ENCODE assay signal across 22 cellular contexts in the genomic region with DNA sequence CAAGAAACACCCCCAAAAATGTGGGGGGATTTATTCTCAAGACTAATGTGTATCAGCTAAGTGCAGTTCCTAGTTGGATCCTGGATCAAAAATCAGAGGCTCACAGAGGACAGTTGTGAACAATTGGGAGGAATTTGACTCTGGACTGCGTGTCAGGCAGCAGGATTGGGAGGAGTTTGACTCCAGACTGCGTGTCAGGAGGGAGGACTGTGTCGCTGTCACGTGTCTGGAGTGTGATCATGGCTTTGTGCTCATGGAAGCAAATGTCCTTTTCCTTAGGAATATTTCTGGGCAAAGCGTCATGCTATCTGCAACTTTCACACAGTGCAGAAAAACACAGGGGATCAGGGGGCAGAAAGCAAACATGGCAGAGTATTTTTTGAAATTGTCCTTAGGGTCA.
A peak's percentile ranks its signal among the peaks of the same experiment; 100 is the strongest.
DNase-seq lines count a peak whose midpoint lies in the region; ATAC-seq, FAIRE-seq and TF ChIP-seq lines count a peak whose summit lies in the region.
"Had no signal": no experiment of that assay in that cellular context is flagged by ENCODE, and none has a peak within 500 bp of the region (broad histone marks: within the 10 kb centered on the region; RNA-seq: fewer than 3 reads in every experiment).

No MANE protein-coding gene starts in this region.

- H3T11ph ChIP-seq in H9 (ENCODE audit: low read length): no peak overlapping the region

- no peak overlapping the region for H2BK5ac ChIP-seq in H9 (ENCODE audit: insufficient read length, low read length)

- no peaks in the 10 kb centered on the region for H4K20me1 ChIP-seq in H9 (ENCODE audit: control insufficient read depth, insufficient read depth, insufficient read length)

- no peaks in the 10 kb centered on the region for H3K27me3 ChIP-seq in H9 (ENCODE audit: insufficient read depth, low read length)
- H3K27me3 ChIP-seq: heart right ventricle, right lobe of liver had no signal

- peaks cover 34% of the 10 kb centered on the region for H3K36me3 Mint-ChIP-seq in activated T-cell treated with anti-CD3 and anti-CD28 coated beads, Interleukin-2, amount 50 U/mL, for 24 hours (ENCODE audit: low read depth)
- peaks cover under 1 to 5% (median 4%) of the 10 kb centered on the region in 3 experiments; a peak in 6 of 7 replicates for H3K36me3 Mint-ChIP-seq in H9 (ENCODE audit: insufficient read depth in 1 of 3, low read depth in 3 of 3)
- H3K36me3 Mint-ChIP-seq in activated naive CD4-positive, alpha-beta T cell treated with anti-CD3 and anti-CD28 coated beads, Interleukin-2, amount 50 U/mL, for 72 hours: peaks cover 20 to 51% of the 10 kb centered on the region in 2 donors
- H3K36me3 Mint-ChIP-seq: natural killer cell had no signal

- no peak overlapping the region for H3K9ac ChIP-seq in H9 (ENCODE audit: extremely low read depth, insufficient read length, low read length)

- H3K4me3 Mint-ChIP-seq in activated T-cell treated with anti-CD3 and anti-CD28 coated beads, Interleukin-2, amount 50 U/mL, for 24 hours: no peak overlapping the region
- no peak overlapping the region for H3K4me3 Mint-ChIP-seq in H9
- H3K4me3 Mint-ChIP-seq: natural killer cell had no signal

- H3K4me1 ChIP-seq in H9 (ENCODE audit: insufficient read depth, low read length) (peaks cover 6% of the 10 kb centered on the region; the same call in 1 of the 2 replicates), mucosa of descending colon (ENCODE audit: low read depth) (no peaks in the 10 kb centered on the region)

- no peak overlapping the region for H2BK20ac ChIP-seq in H9 (ENCODE audit: low read depth, low read length, poor library complexity, severe bottlenecking)

- no peak overlapping the region for H3K27ac ChIP-seq in H9 (ENCODE audit: insufficient read length, low read depth, low read length)
- H3K27ac ChIP-seq: right lobe of liver had no signal

- no CpG with 5 or more reads among the region's 5 CpGs for WGBS in H9 (ENCODE audit: extremely low coverage, insufficient read length, low lambda C conversion rate)

- no peak overlapping the region for H2BK120ac ChIP-seq in H9 (ENCODE audit: low read depth, low read length, poor library complexity, severe bottlenecking)

- H3K23me2 ChIP-seq in H9 (ENCODE audit: insufficient read length, low read depth, low read length, poor library complexity, severe bottlenecking): no peaks in the 10 kb centered on the region

- no peaks in the 10 kb centered on the region for H3K79me2 ChIP-seq in H9 (ENCODE audit: insufficient read depth, low read length)

- no peak overlapping the region for H3K23ac ChIP-seq in H9 (ENCODE audit: insufficient read length, low read depth, low read length)

- DNase-seq in activated T-cell treated with anti-CD3 and anti-CD28 coated beads, Interleukin-2, amount 50 U/mL, for 24 hours: no peak
- no peak for DNase-seq in activated T-cell treated with anti-CD3 and anti-CD28 coated beads, Interleukin-2, amount 50 U/mL, for 1 hour
- DNase-seq in H9: no peak
- no peak for DNase-seq in activated naive CD4-positive, alpha-beta T cell treated with anti-CD3 and anti-CD28 coated beads, Interleukin-2, amount 50 U/mL, for 72 hours (ENCODE audit: low spot score in 2 of 2)
- peak in 2 of 3 donors; percentile 6 to 8 for DNase-seq in mucosa of descending colon
- no peak for DNase-seq in HTR-8/SVneo (ENCODE audit: insufficient read length, low spot score)
- DNase-seq: activated CD4-positive, alpha-beta T cell treated with anti-CD3 and anti-CD28 coated beads, Interleukin-2, amount 50 U/mL, for 4 hours; amygdala; C1 segment of cervical spinal cord; Calu3; cortex of kidney; heart right ventricle; natural killer cell; NCI-H1105 treated with DMSO at 0.1 percent for 48 hours; NCI-H2081 treated with DMSO at 0.1 percent for 48 hours; OCI-M1; SHP77; stimulated activated CD8-positive, alpha-beta memory T cell treated with anti-CD3 and anti-CD28 coated beads, Interleukin-4, amount 100 ng/mL, for 48 hours had no signal

- no peak overlapping the region for H4K8ac ChIP-seq in H9 (replicated peaks; ENCODE audit: insufficient read length, low read depth, low read length)

- no peak overlapping the region for H4K5ac ChIP-seq in H9 (ENCODE audit: insufficient read length, low read depth, low read length)

- no peak overlapping the region for H2AFZ ChIP-seq in H9 (ENCODE audit: low read length)

- no peaks in the 10 kb centered on the region for H3K27me3 Mint-ChIP-seq in activated T-cell treated with anti-CD3 and anti-CD28 coated beads, Interleukin-2, amount 50 U/mL, for 24 hours
- no peaks in the 10 kb centered on the region for H3K27me3 Mint-ChIP-seq in H9 (ENCODE audit: low read depth)

- H3K79me1 ChIP-seq in H9 (ENCODE audit: insufficient read depth, low read depth, low read length, poor library complexity, severe bottlenecking): no peaks in the 10 kb centered on the region

- H2AK5ac ChIP-seq in H9 (ENCODE audit: insufficient read length, low read length): no peak overlapping the region

- no peak for FAIRE-seq in HTR-8/SVneo (lab: Jason Lieb, UNC)

- H3K9me3 ChIP-seq in H9 (ENCODE audit: control insufficient read depth, low read depth, low read length) (no peaks in the 10 kb centered on the region), mucosa of descending colon (no peaks in the 10 kb centered on the region)
- H3K9me3 ChIP-seq: heart right ventricle, right lobe of liver had no signal

- no peak overlapping the region for H2BK12ac ChIP-seq in H9 (ENCODE audit: insufficient read length, low read depth, low read length)

- H2BK15ac ChIP-seq in H9 (ENCODE audit: low read depth, low read length): no peak overlapping the region

- peaks cover 80% of the 10 kb centered on the region for H3K4me1 Mint-ChIP-seq in activated T-cell treated with anti-CD3 and anti-CD28 coated beads, Interleukin-2, amount 50 U/mL, for 24 hours (ENCODE audit: low read depth)
- peaks cover 41 to 52% of the 10 kb centered on the region in 2 experiments for H3K4me1 Mint-ChIP-seq in H9

- no peak overlapping the region for H3K4me3 ChIP-seq in mucosa of descending colon
- H3K4me3 ChIP-seq: heart right ventricle, right lobe of liver had no signal

- TF ChIP-seq CTCF in H9 (conservative IDR thresholded peaks at IDR 0.05) (no peak), mucosa of descending colon (IDR thresholded peaks at IDR 0.05) (no peak)

- H3K36me3 ChIP-seq in mucosa of descending colon (ENCODE audit: low read depth): no peaks in the 10 kb centered on the region
- H3K36me3 ChIP-seq: right lobe of liver had no signal

- no peak for ATAC-seq in activated naive CD4-positive, alpha-beta T cell treated with anti-CD3 and anti-CD28 coated beads, Interleukin-2, amount 50 U/mL, for 72 hours
- ATAC-seq in mucosa of descending colon (no peak), esophagus mucosa (no peak), GM18858 (IDR thresholded peaks at IDR 0.05; ENCODE audit: unreplicated experiment) (no peak)
- ATAC-seq: heart right ventricle, left lobe of liver, right lobe of liver had no signal

- no peak overlapping the region for H3K14ac ChIP-seq in H9 (ENCODE audit: insufficient read depth, low read length)

- no peak overlapping the region for H3K4me2 ChIP-seq in H9 (ENCODE audit: insufficient read depth, insufficient read length, low read length)

- H3K9me3 Mint-ChIP-seq in activated T-cell treated with anti-CD3 and anti-CD28 coated beads, Interleukin-2, amount 50 U/mL, for 24 hours: no peaks in the 10 kb centered on the region
- no peaks in the 10 kb centered on the region for H3K9me3 Mint-ChIP-seq in H9
- peaks cover 4 to 6% of the 10 kb centered on the region in 2 donors for H3K9me3 Mint-ChIP-seq in activated naive CD4-positive, alpha-beta T cell treated with anti-CD3 and anti-CD28 coated beads, Interleukin-2, amount 50 U/mL, for 72 hours
- H3K9me3 Mint-ChIP-seq: natural killer cell had no signal

- H3K18ac ChIP-seq in H9 (ENCODE audit: insufficient read length, low read depth, low read length): no peak overlapping the region

- no peak overlapping the region for H4K91ac ChIP-seq in H9 (ENCODE audit: insufficient read length, low read depth, low read length)

- intact Hi-C loops in mucosa of descending colon (cut with DNase I, micrococcal nuclease): loop anchor here in 1 of 2 donors (10.0 kb wide), 1 partner anchor 115 kb away; no protein-coding TSS in a partner anchor

- no peak overlapping the region for H3K56ac ChIP-seq in H9 (ENCODE audit: insufficient read length, low read depth, low read length)

- H3K4ac ChIP-seq in H9 (ENCODE audit: low read depth, low read length): no peak overlapping the region

- peak overlapping the region; percentile 89 for H3K27ac Mint-ChIP-seq in activated T-cell treated with anti-CD3 and anti-CD28 coated beads, Interleukin-2, amount 50 U/mL, for 24 hours
- H3K27ac Mint-ChIP-seq in H9: peak overlapping the region in 2 of 3 experiments; percentile 3 to 59; a peak in 2 of 7 replicates
- H3K27ac Mint-ChIP-seq in activated naive CD4-positive, alpha-beta T cell treated with anti-CD3 and anti-CD28 coated beads, Interleukin-2, amount 50 U/mL, for 72 hours: peak overlapping the region; percentile 58 to 93

Comparison
In these comparisons a context has a peak if more than half of its experiments do, and no peak if none do; other contexts are left out.
1. DNase-seq: peak in mucosa of descending colon (2 of 3); none in activated T-cell treated with anti-CD3 and anti-CD28 coated beads, Interleukin-2, amount 50 U/mL, for 24 hours (single experiment), activated T-cell treated with anti-CD3 and anti-CD28 coated beads, Interleukin-2, amount 50 U/mL, for 1 hour (single experiment), H9 (single experiment), activated naive CD4-positive, alpha-beta T cell treated with anti-CD3 and anti-CD28 coated beads, Interleukin-2, amount 50 U/mL, for 72 hours (0 of 2) and HTR-8/SVneo (single experiment).
2. H3K27ac Mint-ChIP-seq: peak in every context shown above with its lines; median percentile 89 in activated T-cell treated with anti-CD3 and anti-CD28 coated beads, Interleukin-2, amount 50 U/mL, for 24 hours; 76 in activated naive CD4-positive, alpha-beta T cell treated with anti-CD3 and anti-CD28 coated beads, Interleukin-2, amount 50 U/mL, for 72 hours; 31 in H9.